ENCODE assay signal across 13 cellular contexts in the genomic region with DNA sequence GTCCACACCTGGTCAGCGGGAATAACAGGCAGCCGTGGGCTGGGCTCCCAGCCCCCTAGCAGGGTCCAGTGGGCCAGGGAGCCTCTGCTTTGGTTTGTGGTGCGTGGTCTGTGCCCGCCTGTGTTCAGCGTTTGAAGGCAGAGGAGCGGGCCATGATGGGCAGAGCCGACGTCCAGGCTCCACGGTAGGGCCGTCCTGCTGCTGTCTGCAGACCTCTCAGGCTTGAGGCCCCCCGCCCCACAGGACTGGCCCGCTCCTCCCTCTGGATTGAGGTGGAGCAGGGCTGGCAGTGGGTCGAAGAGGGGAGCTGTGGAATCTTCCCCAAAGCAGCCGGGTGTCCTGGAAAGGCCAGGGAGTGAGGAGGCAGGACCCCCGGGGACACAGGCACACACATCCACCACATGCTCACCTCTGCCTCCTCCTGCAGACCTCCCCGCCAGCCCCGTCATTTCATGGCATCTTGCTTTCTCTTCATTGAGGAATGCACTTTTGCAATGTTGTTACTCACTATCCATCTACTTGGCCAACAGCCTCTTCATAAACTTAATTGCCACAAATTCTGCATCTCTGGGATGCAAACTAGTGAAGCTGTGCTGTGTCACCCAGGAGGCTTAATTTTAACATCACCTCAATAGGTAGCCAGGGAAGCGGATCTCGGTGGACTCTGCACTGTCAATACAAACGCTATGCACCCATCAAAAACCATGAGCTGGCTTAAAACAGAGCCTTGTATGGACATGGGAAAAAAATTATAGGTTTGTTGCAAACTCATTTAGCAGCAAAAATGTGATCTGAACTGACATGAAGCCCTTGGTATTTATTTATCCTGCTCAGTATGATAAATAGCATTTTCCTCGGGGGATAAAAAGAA.
DNase-seq lines count a peak whose midpoint lies in the region; ATAC-seq and TF ChIP-seq lines count a peak whose summit lies in the region.
"Had no signal": no experiment of that assay in that cellular context is flagged by ENCODE, and none has a peak within 500 bp of the region (broad histone marks: within the 10 kb centered on the region; RNA-seq: fewer than 3 reads in every experiment).

No MANE protein-coding gene starts in this region.

- TF ChIP-seq CTCF in heart left ventricle (IDR thresholded peaks at IDR 0.05), result no peak
- TF ChIP-seq CTCF in right atrium auricular region (IDR thresholded peaks at IDR 0.05), result no peak
- no peak for TF ChIP-seq CTCF in lower lobe of right lung (IDR thresholded peaks at IDR 0.05)
- TF ChIP-seq CTCF in tibial nerve (IDR thresholded peaks at IDR 0.05), result no peak

- H3K9me3 ChIP-seq in heart left ventricle (no peaks in the 10 kb centered on the region), right atrium auricular region (no peaks in the 10 kb centered on the region), lower lobe of right lung (no peaks in the 10 kb centered on the region), tibial nerve (no peaks in the 10 kb centered on the region)
- H3K9me3 ChIP-seq: SK-N-SH had no signal

- H3K4me3 ChIP-seq in heart left ventricle, result no peak overlapping the region
- no peak overlapping the region for H3K4me3 ChIP-seq in right atrium auricular region
- H3K4me3 ChIP-seq in lower lobe of right lung, result no peak overlapping the region
- no peak overlapping the region for H3K4me3 ChIP-seq in tibial nerve
- H3K4me3 ChIP-seq: skin epidermis had no signal

- WGBS in heart left ventricle, 4 donors, result 92 to 94% (median 94%) methylated on average over 20 to 21 of the region's 21 CpGs
- WGBS in tibial nerve, 2 donors, result 93 to 94% methylated on average over 16 to 18 of the region's 21 CpGs

- intact Hi-C loops in heart left ventricle (cut with DNase I), result loop anchor here in 1 of 10 donors (5.0 kb wide), 1 partner anchor 82 kb away; no protein-coding TSS in a partner anchor
- intact Hi-C loops in lower lobe of right lung (cut with DNase I), result no loop called here

- H3K27me3 ChIP-seq in heart left ventricle (no peaks in the 10 kb centered on the region), right atrium auricular region (no peaks in the 10 kb centered on the region), lower lobe of right lung (ENCODE audit: low read depth) (no peaks in the 10 kb centered on the region), tibial nerve (no peaks in the 10 kb centered on the region)

- H3K27ac ChIP-seq in heart left ventricle (peak overlapping the region in 11 of 12 donors; percentile 55 to 88 (median 78)), right atrium auricular region (peak overlapping the region in 1 of 2 donors; percentile 51), caudate nucleus (ENCODE audit: low read depth, low read length) (peak overlapping the region; percentile 87), lower lobe of right lung (peak overlapping the region; percentile 85), tibial nerve (peak overlapping the region; percentile 64 to 82 (median 72))

- no peak for ATAC-seq in heart left ventricle
- no peak for ATAC-seq in lower lobe of right lung
- ATAC-seq in GM18519 (IDR thresholded peaks at IDR 0.05; ENCODE audit: low FRiP score, unreplicated experiment), result no peak
- ATAC-seq in GM19452 (IDR thresholded peaks at IDR 0.05; ENCODE audit: unreplicated experiment), result no peak
- no peak for ATAC-seq in GM21723 (IDR thresholded peaks at IDR 0.05; ENCODE audit: unreplicated experiment)

- H3K4me1 ChIP-seq in heart left ventricle, result peaks cover 0 to 45% (median 16%) of the 10 kb centered on the region in 12 donors
- peaks cover 0 to 23% of the 10 kb centered on the region in 2 donors for H3K4me1 ChIP-seq in right atrium auricular region
- peaks cover 49% of the 10 kb centered on the region for H3K4me1 ChIP-seq in lower lobe of right lung
- peaks cover 0 to 49% (median 24%) of the 10 kb centered on the region in 4 donors for H3K4me1 ChIP-seq in tibial nerve

- H3K36me3 ChIP-seq in heart left ventricle (peaks cover 0 to 9% (median 0%) of the 10 kb centered on the region in 9 donors), right atrium auricular region (no peaks in the 10 kb centered on the region), lower lobe of right lung (no peaks in the 10 kb centered on the region), tibial nerve (peaks cover 0 to 30% (median 2%) of the 10 kb centered on the region in 3 donors)

- TF ChIP-seq POLR2A in heart left ventricle (IDR thresholded peaks at IDR 0.05) (no peak), tibial nerve (IDR thresholded peaks at IDR 0.05) (no peak)

- DNase-seq in heart left ventricle (peak in 1 of 5 donors; percentile 56), right atrium auricular region (ENCODE audit: low spot score) (no peak), caudate nucleus (lab: John Stamatoyannopoulos, UW) (no peak), lower lobe of right lung (no peak), tibial nerve (ENCODE audit: low spot score in 2 of 2) (no peak)
- DNase-seq: AML-193; effector CD8-positive, alpha-beta T cell; NK-92 treated with Interleukin-12 subunit alpha and Interleukin-12 subunit beta, amount 100 ng/mL, for 24 hours; SK-N-SH had no signal

- TF ChIP-seq EP300 in tibial nerve (IDR thresholded peaks at IDR 0.05), result no peak
